In the genomic region with DNA sequence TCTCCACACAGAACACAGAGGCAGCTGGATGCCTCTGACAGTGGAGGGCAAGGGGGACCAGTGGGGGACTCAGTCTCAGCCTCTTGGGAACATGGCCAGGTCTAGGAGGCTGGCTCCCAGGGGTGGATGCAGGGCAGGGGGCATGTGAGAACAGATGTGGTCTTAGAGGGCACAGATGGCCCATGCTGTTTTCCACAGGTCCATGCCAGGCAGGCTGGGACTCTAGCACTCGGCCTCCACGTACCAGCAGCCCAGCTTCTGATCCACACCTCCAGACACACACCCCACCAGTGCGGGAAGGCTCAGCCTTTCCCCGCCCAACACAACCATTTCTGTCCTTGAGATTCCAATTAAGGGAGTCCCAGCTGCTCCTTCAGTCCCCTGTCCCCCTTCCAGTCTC, we compare ENCODE assay signal across 23 cellular contexts. TPM values are rescaled to one million over a fixed set of nuclear protein-coding genes. Genes with fewer than 3 reads are reported as not detected.
DNase-seq lines count a peak whose midpoint lies in the region; ATAC-seq and TF ChIP-seq lines count a peak whose summit lies in the region.
"Had no signal": no experiment of that assay in that cellular context is flagged by ENCODE, and none has a peak within 500 bp of the region (broad histone marks: within the 10 kb centered on the region; RNA-seq: fewer than 3 reads in every experiment).

No MANE protein-coding gene starts in this region.

- DNase-seq in Right ventricle myocardium inferior (ENCODE audit: missing footprints) (no peak), right cardiac atrium (no peak), smooth muscle cell (lab: John Stamatoyannopoulos, UW; ENCODE audit: unreplicated experiment) (no peak), HPDE6-E6E7 (ENCODE audit: extremely low spot score) (no peak), NCI-H2171 treated with DMSO at 0.1 percent for 48 hours (lab: John Stamatoyannopoulos, UW) (no peak), HUDEP-2 (lab: John Stamatoyannopoulos, UW; ENCODE audit: unreplicated experiment in 76 of 76) (no peak), foreskin fibroblast (no peak)
- DNase-seq: activated CD4-positive, alpha-beta memory T cell treated with anti-CD3 and anti-CD28 coated beads for 36 hours; activated naive CD4-positive, alpha-beta T cell; amygdala; BE2C; COR-L47; effector CD4-positive, alpha-beta T cell; EL; kidney glomerular epithelial cell; NCI-H1417 treated with DMSO at 0.1 percent for 48 hours; NCI-H524; SK-N-SH; testis had no signal

- peaks cover 6% of the 10 kb centered on the region for H3F3A ChIP-seq in smooth muscle cell (ENCODE audit: low read depth)

- H3K9me3 ChIP-seq in right cardiac atrium (ENCODE audit: control insufficient read depth, low read length) (no peaks in the 10 kb centered on the region), muscle layer of duodenum (ENCODE audit: control insufficient read depth in 1 of 2, low read length in 2 of 2) (no peaks in the 10 kb centered on the region), smooth muscle cell (replicated peaks; ENCODE audit: low read depth) (no peaks in the 10 kb centered on the region)
- H3K9me3 ChIP-seq: BE2C, SK-N-SH, testis had no signal

- H3K4me1 ChIP-seq in right cardiac atrium (ENCODE audit: control insufficient read depth, insufficient read depth, low read length) (peaks cover 21% of the 10 kb centered on the region), muscle layer of duodenum (ENCODE audit: control insufficient read depth in 1 of 2, insufficient read depth in 2 of 2, low read length in 2 of 2) (peaks cover 5 to 18% of the 10 kb centered on the region in 2 donors), smooth muscle cell (ENCODE audit: low read depth) (peaks cover 12% of the 10 kb centered on the region)

- H3K27me3 ChIP-seq in right cardiac atrium (ENCODE audit: control insufficient read depth, insufficient read depth), result no peaks in the 10 kb centered on the region
- no peaks in the 10 kb centered on the region for H3K27me3 ChIP-seq in muscle layer of duodenum (ENCODE audit: low read depth, low read length)
- no peaks in the 10 kb centered on the region for H3K27me3 ChIP-seq in smooth muscle cell (ENCODE audit: low read depth)
- H3K27me3 ChIP-seq: BE2C, testis had no signal

- TF ChIP-seq CTCF in smooth muscle cell (IDR thresholded peaks at IDR 0.05; ENCODE audit: borderline replicate concordance, insufficient read depth, poor library complexity, severe bottlenecking) (no peak), foreskin fibroblast (IDR thresholded peaks at IDR 0.05; ENCODE audit: low read depth, low read length) (no peak)

- no peak overlapping the region for H3K27ac ChIP-seq in right cardiac atrium (ENCODE audit: low read length)
- H3K27ac ChIP-seq in muscle layer of duodenum (ENCODE audit: low read length), result peak overlapping the region; percentile 67
- H3K27ac ChIP-seq in smooth muscle cell (ENCODE audit: low read depth), result peak overlapping the region; percentile 54

- 72% methylated on average over 4 of the region's 4 CpGs for WGBS in right cardiac atrium
- WGBS in smooth muscle cell (ENCODE audit: low lambda C conversion rate), result 58% methylated on average over 4 of the region's 4 CpGs

- H3K4me3 ChIP-seq in right cardiac atrium (ENCODE audit: low read length) (no peak overlapping the region), muscle layer of duodenum (ENCODE audit: low read depth in 1 of 2, low read length in 2 of 2) (no peak overlapping the region), smooth muscle cell (no peak overlapping the region), foreskin fibroblast (ENCODE audit: low read depth in 1 of 2, low read length in 2 of 2) (no peak overlapping the region)
- H3K4me3 ChIP-seq: testis had no signal

- intact Hi-C loops in Right ventricle myocardium inferior (cut with DNase I) (no loop called here), right cardiac atrium (cut with DNase I) (no loop called here)

- no peak overlapping the region for H2AFZ ChIP-seq in smooth muscle cell (ENCODE audit: low read depth)

- peak overlapping the region; percentile 21 for H3K4me2 ChIP-seq in smooth muscle cell
- H3K4me2 ChIP-seq: SK-N-SH had no signal

- peak; percentile 9 for ATAC-seq in Right ventricle myocardium inferior
- ATAC-seq in right cardiac atrium, result no peak
- ATAC-seq: esophagus mucosa, HepG2, WTC11 had no signal

- H3K36me3 ChIP-seq in muscle layer of duodenum (ENCODE audit: control insufficient read depth in 1 of 2, insufficient read depth in 2 of 2, low read length in 2 of 2) (peaks cover 0 to 5% of the 10 kb centered on the region in 2 donors), smooth muscle cell (ENCODE audit: low read depth) (no peaks in the 10 kb centered on the region)

- H3K9ac ChIP-seq in smooth muscle cell (ENCODE audit: low read depth), result peak overlapping the region; percentile 10
- H3K9ac ChIP-seq: SK-N-SH had no signal

- H3K79me2 ChIP-seq in smooth muscle cell (ENCODE audit: low read depth), result peaks cover 54% of the 10 kb centered on the region

- H4K20me1 ChIP-seq in smooth muscle cell (ENCODE audit: low read depth), result peaks cover 81% of the 10 kb centered on the region

RNA-seq across cellular contexts. Expression of a gene that starts 42.4 kb away (rescaled TPM):
- 705 TPM for total RNA-seq in Right ventricle myocardium inferior
- 100 to 1,000 TPM; 442 to 647 (median 536) TPM for total RNA-seq in right cardiac atrium
- 243 TPM for polyA plus RNA-seq in right cardiac atrium
- total RNA-seq in smooth muscle cell, result 61.5 and 67.7 TPM in 2 replicates
- 45.0 and 52.3 TPM in 2 replicates for polyA plus RNA-seq in smooth muscle cell
